14 cellular contexts compared by ENCODE assay signal in the genomic region with DNA sequence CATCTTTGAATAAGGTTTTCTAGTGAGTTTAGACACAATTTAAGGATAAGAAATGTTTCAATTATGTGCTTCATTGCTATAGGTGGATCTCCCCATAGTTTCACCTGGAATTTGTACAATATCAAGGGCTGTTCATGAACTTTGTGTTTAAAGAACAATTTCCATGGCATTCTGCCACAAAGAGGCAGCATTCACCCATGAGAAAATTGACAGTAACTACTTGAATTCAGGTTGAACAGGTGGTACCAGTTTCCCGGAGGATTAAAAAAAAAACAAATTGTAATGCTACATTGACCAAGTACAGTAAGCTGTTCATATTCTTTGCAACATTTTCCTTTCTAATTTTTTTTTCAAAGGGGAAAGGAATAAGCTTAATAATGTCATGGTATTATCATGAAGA. TPM values are rescaled to one million over a fixed set of nuclear protein-coding genes. Genes with fewer than 3 reads are reported as not detected.
DNase-seq lines count a peak whose midpoint lies in the region; ATAC-seq and TF ChIP-seq lines count a peak whose summit lies in the region.
"Had no signal": no experiment of that assay in that cellular context is flagged by ENCODE, and none has a peak within 500 bp of the region (broad histone marks: within the 10 kb centered on the region; RNA-seq: fewer than 3 reads in every experiment).

No MANE protein-coding gene starts in this region.

- no peak overlapping the region for H3K27ac ChIP-seq in VCaP
- H3K27ac ChIP-seq: RWPE1 had no signal

- H3K27ac Mint-ChIP-seq in osteocyte (ENCODE audit: unreplicated experiment) = no peak overlapping the region
- no peak overlapping the region for H3K27ac Mint-ChIP-seq in T-helper 2 cell treated with Interferon-gamma antibody and Interleukin-4, amounts not matched to agents 5 μg/mL and 100 μg/mL, for 36 hours
- H3K27ac Mint-ChIP-seq: activated CD4-positive, alpha-beta T cell treated with anti-CD3 and anti-CD28 coated beads for 36 hours; naive thymus-derived CD4-positive, alpha-beta T cell; stimulated activated memory B cell treated with anti-CD40 and anti-IgM and Interleukin-4, amounts not matched to agents 10 μg/mL and 1 μg/mL and 100 μg/mL, for 72 hours had no signal

- no peak overlapping the region for H3K4me3 Mint-ChIP-seq in osteocyte (ENCODE audit: unreplicated experiment)
- H3K4me3 Mint-ChIP-seq in T-helper 2 cell treated with Interferon-gamma antibody and Interleukin-4, amounts not matched to agents 5 μg/mL and 100 μg/mL, for 36 hours = no peak overlapping the region
- H3K4me3 Mint-ChIP-seq: activated CD4-positive, alpha-beta T cell treated with anti-CD3 and anti-CD28 coated beads for 36 hours; naive thymus-derived CD4-positive, alpha-beta T cell; stimulated activated memory B cell treated with anti-CD40 and anti-IgM and Interleukin-4, amounts not matched to agents 10 μg/mL and 1 μg/mL and 100 μg/mL, for 72 hours had no signal

- H3K36me3 Mint-ChIP-seq in osteocyte (ENCODE audit: unreplicated experiment) = no peaks in the 10 kb centered on the region
- H3K36me3 Mint-ChIP-seq in T-helper 2 cell treated with Interferon-gamma antibody and Interleukin-4, amounts not matched to agents 5 μg/mL and 100 μg/mL, for 36 hours (ENCODE audit: low read depth) = no peaks in the 10 kb centered on the region
- H3K36me3 Mint-ChIP-seq: naive thymus-derived CD4-positive, alpha-beta T cell; stimulated activated memory B cell treated with anti-CD40 and anti-IgM and Interleukin-4, amounts not matched to agents 10 μg/mL and 1 μg/mL and 100 μg/mL, for 72 hours had no signal

- H3K9me3 Mint-ChIP-seq in osteocyte (ENCODE audit: unreplicated experiment) = no peaks in the 10 kb centered on the region
- H3K9me3 Mint-ChIP-seq in T-helper 2 cell treated with Interferon-gamma antibody and Interleukin-4, amounts not matched to agents 5 μg/mL and 100 μg/mL, for 36 hours = no peaks in the 10 kb centered on the region
- H3K9me3 Mint-ChIP-seq: stimulated activated memory B cell treated with anti-CD40 and anti-IgM and Interleukin-4, amounts not matched to agents 10 μg/mL and 1 μg/mL and 100 μg/mL, for 72 hours had no signal

- peaks cover 14% of the 10 kb centered on the region for H3K4me1 Mint-ChIP-seq in osteocyte (ENCODE audit: unreplicated experiment)
- no peaks in the 10 kb centered on the region for H3K4me1 Mint-ChIP-seq in T-helper 2 cell treated with Interferon-gamma antibody and Interleukin-4, amounts not matched to agents 5 μg/mL and 100 μg/mL, for 36 hours (ENCODE audit: low read depth)
- H3K4me1 Mint-ChIP-seq: stimulated activated memory B cell treated with anti-CD40 and anti-IgM and Interleukin-4, amounts not matched to agents 10 μg/mL and 1 μg/mL and 100 μg/mL, for 72 hours had no signal

- ATAC-seq in GM21390 (IDR thresholded peaks at IDR 0.05; ENCODE audit: unreplicated experiment) = no peak
- ATAC-seq: activated CD4-positive, alpha-beta T cell treated with anti-CD3 and anti-CD28 coated beads for 36 hours; naive thymus-derived CD4-positive, alpha-beta T cell; stimulated activated memory B cell treated with anti-CD40 and anti-IgM and Interleukin-4, amounts not matched to agents 10 μg/mL and 1 μg/mL and 100 μg/mL, for 72 hours had no signal

- DNase-seq in NCI-H2196 (lab: John Stamatoyannopoulos, UW; ENCODE audit: unreplicated experiment) (peak; percentile 11), NCI-H2196 treated with DMSO at 0.1 percent for 48 hours (lab: John Stamatoyannopoulos, UW; ENCODE audit: unreplicated experiment) (no peak), NCI-H2081 treated with DMSO at 0.1 percent for 48 hours (lab: John Stamatoyannopoulos, UW) (peak; percentile 58), osteocyte (ENCODE audit: extremely low spot score, unreplicated experiment) (no peak), occipital lobe (lab: John Stamatoyannopoulos, UW) (no peak)
- no peak for DNase-seq in T-helper 2 cell treated with Interferon-gamma antibody and Interleukin-4, amounts not matched to agents 5 μg/mL and 100 μg/mL, for 36 hours (ENCODE audit: low spot score)
- DNase-seq: activated CD4-positive, alpha-beta T cell treated with anti-CD3 and anti-CD28 coated beads for 36 hours; effector memory CD4-positive, alpha-beta T cell; naive thymus-derived CD4-positive, alpha-beta T cell had no signal

- peaks cover 19% of the 10 kb centered on the region for H3K27me3 Mint-ChIP-seq in osteocyte (ENCODE audit: unreplicated experiment)
- H3K27me3 Mint-ChIP-seq in T-helper 2 cell treated with Interferon-gamma antibody and Interleukin-4, amounts not matched to agents 5 μg/mL and 100 μg/mL, for 36 hours (ENCODE audit: low read depth) = peaks cover 15% of the 10 kb centered on the region

- TF ChIP-seq CTCF in VCaP (conservative IDR thresholded peaks at IDR 0.05) = peak; percentile 71
- peak; percentile 37 for TF ChIP-seq CTCF in osteocyte (IDR thresholded peaks at IDR 0.05)

RNA-seq across cellular contexts. Expression of a gene that starts 9.1 kb away (rescaled TPM):
- 0.08 and 0.13 TPM in 2 replicates for total RNA-seq in osteocyte
- total RNA-seq in occipital lobe = 48.2 TPM
- total RNA-seq: activated CD4-positive, alpha-beta T cell treated with anti-CD3 and anti-CD28 coated beads for 36 hours; HT1080 had no signal

Comparison
In these comparisons a context has a peak if more than half of its experiments do, and no peak if none do; other contexts are left out.
1. DNase-seq: peak in NCI-H2196 (single experiment) and NCI-H2081 treated with DMSO at 0.1 percent for 48 hours (single experiment); none in NCI-H2196 treated with DMSO at 0.1 percent for 48 hours (single experiment), osteocyte (single experiment), T-helper 2 cell treated with Interferon-gamma antibody and Interleukin-4, amounts not matched to agents 5 μg/mL and 100 μg/mL, for 36 hours (single experiment) and occipital lobe (single experiment).
2. RNA of a gene that starts 9.1 kb away (total RNA-seq): 48.2 TPM in occipital lobe (single experiment); 0.08 to 0.13 TPM in osteocyte; every median in the first group is over 10 times any median in the second.